ENCODE assay signal across 12 cellular contexts in the genomic region with DNA sequence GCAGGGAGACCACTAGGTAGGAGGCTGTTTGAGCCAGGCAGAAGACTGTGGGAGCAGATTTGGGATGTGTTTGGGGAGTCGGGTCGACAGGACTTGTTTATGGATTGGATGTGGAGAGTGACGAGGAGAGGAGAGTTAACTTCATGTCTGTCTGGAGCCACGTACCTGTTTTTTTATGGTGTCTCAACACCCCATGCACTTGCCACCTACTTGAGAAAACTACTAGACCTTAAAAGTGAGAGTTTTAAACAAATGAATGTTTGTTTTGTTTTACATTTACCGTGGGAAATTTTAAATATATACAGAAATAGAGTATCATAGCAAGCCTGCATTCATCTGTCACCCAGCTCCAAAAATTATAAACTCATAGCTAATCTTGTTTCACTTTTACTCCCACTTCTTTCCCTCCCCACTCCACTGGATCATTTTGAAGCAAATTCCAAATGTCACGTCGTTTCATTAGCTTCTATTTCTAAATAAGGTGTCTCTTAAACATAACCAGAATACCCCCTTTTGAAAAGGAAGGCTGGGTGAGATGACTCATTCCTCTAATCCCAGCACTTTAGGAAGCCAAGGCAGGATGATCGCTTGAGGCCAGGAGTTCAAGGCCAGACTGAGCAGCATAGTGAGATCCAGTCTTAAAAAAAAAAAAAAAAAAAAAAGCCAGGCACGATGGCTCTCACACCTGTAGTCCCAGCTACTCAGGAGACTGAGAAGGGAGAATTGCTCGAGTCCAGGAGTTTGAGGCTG.
"Had no signal": no experiment of that assay in that cellular context is flagged by ENCODE, and none has a peak within 500 bp of the region (broad histone marks: within the 10 kb centered on the region; RNA-seq: fewer than 3 reads in every experiment).

No MANE protein-coding gene starts in this region.

- H3K27me3 Mint-ChIP-seq: activated CD4-positive, alpha-beta T cell treated with anti-CD3 and anti-CD28 coated beads, Interleukin-2, amount 10 ng/mL, durations not matched to agents 7 days and 5 days; activated naive CD8-positive, alpha-beta T cell treated with anti-CD3 and anti-CD28 coated beads, Interleukin-2, amount 10 ng/mL, durations not matched to agents 7 days and 5 days; naive thymus-derived CD4-positive, alpha-beta T cell had no signal

- H3K4me3 Mint-ChIP-seq: activated CD4-positive, alpha-beta T cell treated with anti-CD3 and anti-CD28 coated beads, Interleukin-2, amount 10 ng/mL, durations not matched to agents 7 days and 5 days; activated naive CD8-positive, alpha-beta T cell treated with anti-CD3 and anti-CD28 coated beads, Interleukin-2, amount 10 ng/mL, durations not matched to agents 7 days and 5 days; activated T-helper 1 cell treated with anti-CD3 and anti-CD28 coated beads, Interleukin-12 subunit alpha, Interleukin-12 subunit beta, Interleukin-2, Interleukin-4 antibody, amounts not matched to agents 30 ng/mL and 10 ng/mL and 1 ng/mL, durations not matched to agents 14 hours and 24 hours and 36 hours; naive thymus-derived CD4-positive, alpha-beta T cell had no signal

- DNase-seq: activated CD4-positive, alpha-beta T cell treated with anti-CD3 and anti-CD28 coated beads, Interleukin-2, amount 10 ng/mL, durations not matched to agents 7 days and 5 days; activated CD4-positive, CD25-positive, alpha-beta regulatory T cell; activated naive CD8-positive, alpha-beta T cell treated with anti-CD3 and anti-CD28 coated beads, Interleukin-2, amount 10 ng/mL, durations not matched to agents 7 days and 5 days; hypothalamus; left ventricle myocardium inferior; naive thymus-derived CD4-positive, alpha-beta T cell; stimulated activated CD4-positive, alpha-beta T cell treated with anti-CD3 and anti-CD28 coated beads, Interleukin-2, amount 100 ng/mL, for 48 hours; stimulated activated naive CD4-positive, alpha-beta T cell treated with Interleukin-2 at 50 U/mL for 16 hours; testis had no signal

- H3K9me3 ChIP-seq: left ventricle myocardium inferior, SJSA1, testis had no signal

- H3K4me3 ChIP-seq: left ventricle myocardium inferior, SJSA1, testis had no signal

- H3K27ac ChIP-seq: left ventricle myocardium inferior, SJSA1 had no signal

- H3K9me3 Mint-ChIP-seq: activated T-helper 1 cell treated with anti-CD3 and anti-CD28 coated beads, Interleukin-12 subunit alpha, Interleukin-12 subunit beta, Interleukin-2, Interleukin-4 antibody, amounts not matched to agents 30 ng/mL and 10 ng/mL and 1 ng/mL, durations not matched to agents 14 hours and 24 hours and 36 hours had no signal

- ATAC-seq: esophagus mucosa; naive thymus-derived CD4-positive, alpha-beta T cell had no signal

- H3K27ac Mint-ChIP-seq: activated CD4-positive, alpha-beta T cell treated with anti-CD3 and anti-CD28 coated beads, Interleukin-2, amount 10 ng/mL, durations not matched to agents 7 days and 5 days; activated naive CD8-positive, alpha-beta T cell treated with anti-CD3 and anti-CD28 coated beads, Interleukin-2, amount 10 ng/mL, durations not matched to agents 7 days and 5 days; activated T-helper 1 cell treated with anti-CD3 and anti-CD28 coated beads, Interleukin-12 subunit alpha, Interleukin-12 subunit beta, Interleukin-2, Interleukin-4 antibody, amounts not matched to agents 30 ng/mL and 10 ng/mL and 1 ng/mL, durations not matched to agents 14 hours and 24 hours and 36 hours had no signal

- H3K27me3 ChIP-seq: SJSA1, testis had no signal
